In genomic region chr9:97848582-97849237, GRCh38 we compare ENCODE assay signal across 11 cellular contexts. TPM values are rescaled to one million over a fixed set of nuclear protein-coding genes. Genes with fewer than 3 reads are reported as not detected.
A peak's percentile ranks its signal among the peaks of the same experiment; 100 is the strongest.
DNase-seq lines count a peak whose midpoint lies in the region; ATAC-seq and TF ChIP-seq lines count a peak whose summit lies in the region.
"Had no signal": no experiment of that assay in that cellular context is flagged by ENCODE, and none has a peak within 500 bp of the region (broad histone marks: within the 10 kb centered on the region; RNA-seq: fewer than 3 reads in every experiment).

No MANE protein-coding gene starts in this region.

- POLR2A ChIA-PET in MCF 10A (lab: Yijun Ruan, JAX) = no interaction called here

- H3K27ac Mint-ChIP-seq in MCF 10A (ENCODE audit: low read depth, unreplicated experiment) (no peak overlapping the region), memory B cell (no peak overlapping the region)

- 2% methylated on average over 29 to 37 of the region's 52 CpGs for WGBS in thyroid gland, 2 donors

- ATAC-seq in memory B cell (ENCODE audit: low read depth) = peak; percentile 48

- H3K27me3 ChIP-seq in breast epithelium (peaks cover 11 to 81% of the 10 kb centered on the region in 2 donors), thyroid gland (no peaks in the 10 kb centered on the region)

- H3K36me3 Mint-ChIP-seq in MCF 10A (ENCODE audit: insufficient read depth, unreplicated experiment) (no peaks in the 10 kb centered on the region), memory B cell (no peaks in the 10 kb centered on the region)

- CTCF ChIA-PET in MCF 10A (lab: Yijun Ruan, JAX) = no interaction called here

- no peak overlapping the region for H3K27ac ChIP-seq in breast epithelium
- H3K27ac ChIP-seq in thyroid gland = peak overlapping the region; percentile 92 to 96 (median 95)
- H3K27ac ChIP-seq in caudate nucleus (ENCODE audit: low read depth, low read length) = no peak overlapping the region
- H3K27ac ChIP-seq: C4-2B had no signal

- H3K4me1 ChIP-seq in breast epithelium (peaks cover 2 to 5% of the 10 kb centered on the region in 2 donors), thyroid gland (peaks cover 28 to 38% of the 10 kb centered on the region in 2 donors)

- H3K4me3 Mint-ChIP-seq in MCF 10A (ENCODE audit: unreplicated experiment) (no peak overlapping the region), memory B cell (peak overlapping the region; percentile 61)

- BruUV-seq in MCF 10A (replicated peaks; lab: Mats Ljungman, UMichigan) = no TSS peak

- H3K9me3 Mint-ChIP-seq in MCF 10A (ENCODE audit: unreplicated experiment) = no peaks in the 10 kb centered on the region
- H3K9me3 Mint-ChIP-seq in memory B cell = no peaks in the 10 kb centered on the region

- H3K4me3 ChIP-seq in breast epithelium (peak overlapping the region in 2 of 3 donors; percentile 23 to 51), thyroid gland (replicated peaks in 1 of 3) (peak overlapping the region; percentile 47 to 74 (median 52))

- TF ChIP-seq POLR2A in breast epithelium (IDR thresholded peaks at IDR 0.05) (no peak), thyroid gland (IDR thresholded peaks at IDR 0.05) (peak in 1 of 2 donors; percentile 37)

- H3K36me3 ChIP-seq in breast epithelium (no peaks in the 10 kb centered on the region), thyroid gland (no peaks in the 10 kb centered on the region)

- DNase-seq in breast epithelium (ENCODE audit: low spot score in 2 of 2) (no peak), MCF 10A (ENCODE audit: unreplicated experiment) (no peak), astrocyte of the hippocampus (ENCODE audit: low read depth, low spot score) (peak; percentile 52), memory B cell (ENCODE audit: low spot score in 2 of 2) (no peak), thyroid gland (peak; percentile 54 to 64), putamen (ENCODE audit: low spot score) (no peak), caudate nucleus (lab: John Stamatoyannopoulos, UW) (no peak), NCI-H2196 treated with DMSO at 0.1 percent for 48 hours (lab: John Stamatoyannopoulos, UW; ENCODE audit: unreplicated experiment) (no peak)

- no peak for TF ChIP-seq CTCF in breast epithelium (IDR thresholded peaks at IDR 0.05)
- TF ChIP-seq CTCF in MCF 10A (IDR thresholded peaks at IDR 0.05; ENCODE audit: unreplicated experiment) = no peak
- no peak for TF ChIP-seq CTCF in thyroid gland (IDR thresholded peaks at IDR 0.05)

- H3K9me3 ChIP-seq in breast epithelium = no peaks in the 10 kb centered on the region
- H3K9me3 ChIP-seq in thyroid gland = no peaks in the 10 kb centered on the region

- H3K4me1 Mint-ChIP-seq in MCF 10A (ENCODE audit: insufficient read depth, unreplicated experiment) (peaks cover 7% of the 10 kb centered on the region), memory B cell (peaks cover 5% of the 10 kb centered on the region)

- H3K27me3 Mint-ChIP-seq in MCF 10A (ENCODE audit: insufficient read depth, unreplicated experiment) (peaks cover 51% of the 10 kb centered on the region), memory B cell (peaks cover 23% of the 10 kb centered on the region)

- intact Hi-C loops in breast epithelium (cut with DNase I; ENCODE audit: low total_unique reads) = no loop called here
- intact Hi-C loops in MCF 10A (cut with micrococcal nuclease) = no loop called here
- intact Hi-C loops in thyroid gland (cut with DNase I) = loop anchor here (5.0 kb wide), 1 partner anchor 136 kb away; no protein-coding TSS in a partner anchor

RNA-seq across cellular contexts. Expression of gene FOXE1, which starts 4.3 kb away (rescaled TPM):
- total RNA-seq in breast epithelium = not detected
- total RNA-seq in MCF 10A (2022) = not detected in 2 replicates
- total RNA-seq in thyroid gland = 100 to 1,000 TPM; 405 to 748 (median 454) TPM
- total RNA-seq: frontal cortex, OCI-LY7 had no signal

Comparison
In these comparisons a context has a peak if more than half of its experiments do, and no peak if none do; other contexts are left out.
1. DNase-seq: peak in astrocyte of the hippocampus (single experiment) and thyroid gland (2 of 2); none in breast epithelium (0 of 2), MCF 10A (single experiment), memory B cell (0 of 2), putamen (single experiment), caudate nucleus (0 of 61) and NCI-H2196 treated with DMSO at 0.1 percent for 48 hours (single experiment).
2. H3K27ac ChIP-seq: peak in thyroid gland (3 of 3); none in breast epithelium (0 of 2) and caudate nucleus (single experiment).
3. RNA of gene FOXE1, which starts 4.3 kb away (total RNA-seq): 405 to 748 TPM in thyroid gland; not detected in breast epithelium and not detected in MCF 10A; every median in the first group is over 100 times any median in the second.